1 cellular context compared by ENCODE assay signal in genomic region chr4:80035336-80035735, GRCh38.
TF ChIP-seq lines count a peak whose summit lies in the region.

No MANE protein-coding gene starts in this region.

TF ChIP-seq in HepG2, 621 proteins besides CTCF, POLR2A, EP300 and RAD21 (continued from another document and continues in another):
- no peak for TF ChIP-seq BCLAF1 (IDR thresholded peaks at IDR 0.05)
- no peak for TF ChIP-seq HNF1A (IDR thresholded peaks at IDR 0.05; ENCODE audit: low read depth)
- TF ChIP-seq HNF1A (CRISPR knock-in tag; IDR thresholded peaks at IDR 0.05; ENCODE audit: borderline replicate concordance): no peak
- no peak for TF ChIP-seq PATZ1 (CRISPR knock-in tag; IDR thresholded peaks at IDR 0.05)
- TF ChIP-seq FLYWCH1 (CRISPR knock-in tag; IDR thresholded peaks at IDR 0.05): no peak
- no peak for TF ChIP-seq ZNF710 (CRISPR knock-in tag; IDR thresholded peaks at IDR 0.05; ENCODE audit: borderline replicate concordance)
- no peak for TF ChIP-seq ZNF333 (CRISPR knock-in tag; IDR thresholded peaks at IDR 0.05; ENCODE audit: borderline replicate concordance)
- TF ChIP-seq SRSF4 (IDR thresholded peaks at IDR 0.05; ENCODE audit: low read depth, low read length, poor library complexity, severe bottlenecking): no peak
- no peak for TF ChIP-seq DRAP1 (CRISPR knock-in tag; IDR thresholded peaks at IDR 0.05)
- no peak for TF ChIP-seq MBNL3 (CRISPR knock-in tag; conservative IDR thresholded peaks at IDR 0.05)
- TF ChIP-seq AGO1 (IDR thresholded peaks at IDR 0.05; ENCODE audit: low read depth, low read length, poor library complexity, severe bottlenecking): no peak
- TF ChIP-seq ZNF775 (CRISPR knock-in tag; IDR thresholded peaks at IDR 0.05; ENCODE audit: borderline replicate concordance): no peak
- no peak for TF ChIP-seq ZZZ3 (CRISPR knock-in tag; IDR thresholded peaks at IDR 0.05; ENCODE audit: borderline replicate concordance)
- 0 out of 2 replicates have a peak, but pooled peaks have one; percentile 47 for TF ChIP-seq ZMYM2 (CRISPR knock-in tag; IDR thresholded peaks at IDR 0.05)
- no peak for TF ChIP-seq ZNF326 (CRISPR knock-in tag; IDR thresholded peaks at IDR 0.05; ENCODE audit: borderline replicate concordance)
- TF ChIP-seq ZNF746 (CRISPR knock-in tag; IDR thresholded peaks at IDR 0.05): no peak
- TF ChIP-seq RARG (CRISPR knock-in tag; IDR thresholded peaks at IDR 0.05; ENCODE audit: low read depth): no peak
- no peak for TF ChIP-seq ARID2 (CRISPR knock-in tag; IDR thresholded peaks at IDR 0.05; ENCODE audit: borderline replicate concordance)
- no peak for TF ChIP-seq STAT6 (CRISPR knock-in tag; IDR thresholded peaks at IDR 0.05; ENCODE audit: borderline replicate concordance)
- no peak for TF ChIP-seq ZNF441 (CRISPR knock-in tag; IDR thresholded peaks at IDR 0.05; ENCODE audit: borderline replicate concordance)
- TF ChIP-seq ZNF800 (CRISPR knock-in tag; IDR thresholded peaks at IDR 0.05): no peak
- no peak for TF ChIP-seq HDAC6 (IDR thresholded peaks at IDR 0.05; ENCODE audit: low read depth, low read length)
- no peak for TF ChIP-seq HMGXB3 (CRISPR knock-in tag; IDR thresholded peaks at IDR 0.05; ENCODE audit: borderline replicate concordance)
- no peak for TF ChIP-seq MTA1 (CRISPR knock-in tag; IDR thresholded peaks at IDR 0.05; ENCODE audit: borderline replicate concordance)
- no peak for TF ChIP-seq CREB1 (IDR thresholded peaks at IDR 0.05)
- no peak for TF ChIP-seq CREB1 (CRISPR knock-in tag; IDR thresholded peaks at IDR 0.05)
- TF ChIP-seq ZNF12 (CRISPR knock-in tag; IDR thresholded peaks at IDR 0.05): no peak
- TF ChIP-seq ZFX (CRISPR knock-in tag; IDR thresholded peaks at IDR 0.05; ENCODE audit: low read depth): no peak
- TF ChIP-seq ZNF234 (CRISPR knock-in tag; conservative IDR thresholded peaks at IDR 0.05): no peak
- TF ChIP-seq ZNF776 (CRISPR knock-in tag; IDR thresholded peaks at IDR 0.05): no peak
- TF ChIP-seq IRF2 (CRISPR knock-in tag; IDR thresholded peaks at IDR 0.05): no peak
- no peak for TF ChIP-seq RCOR2 (CRISPR knock-in tag; IDR thresholded peaks at IDR 0.05)
- no peak for TF ChIP-seq TCF7L2 (IDR thresholded peaks at IDR 0.05; ENCODE audit: low read depth, low read length)
- TF ChIP-seq ZNF124 (CRISPR knock-in tag; IDR thresholded peaks at IDR 0.05): no peak
